27 cellular contexts compared by ENCODE assay signal in genomic region chr13:76620036-76620435, GRCh38.
"Had no signal": no experiment of that assay in that cellular context is flagged by ENCODE, and none has a peak within 500 bp of the region (broad histone marks: within the 10 kb centered on the region; RNA-seq: fewer than 3 reads in every experiment).

No MANE protein-coding gene starts in this region.

- H3K27me3 Mint-ChIP-seq: stimulated activated memory B cell treated with anti-CD40 and anti-IgM and Interleukin-4, amounts not matched to agents 10 μg/mL and 1 μg/mL and 100 μg/mL, for 72 hours had no signal

- H3K36me3 Mint-ChIP-seq: neural progenitor cell; stimulated activated memory B cell treated with anti-CD40 and anti-IgM and Interleukin-4, amounts not matched to agents 10 μg/mL and 1 μg/mL and 100 μg/mL, for 72 hours; T-cell had no signal

- ATAC-seq: activated CD8-positive, alpha-beta T cell treated with anti-CD3 and anti-CD28 coated beads, Interleukin-2, amount 10 ng/mL, durations not matched to agents 7 days and 5 days; activated naive CD4-positive, alpha-beta T cell treated with anti-CD3 and anti-CD28 coated beads, Interleukin-2, amount 50 U/mL, for 72 hours; activated T-helper 17 cell treated with anti-CD3 and anti-CD28 coated beads, Interleukin-2, amount 50 U/mL, for 72 hours; heart left ventricle; left lobe of liver; lower lobe of right lung; naive thymus-derived CD4-positive, alpha-beta T cell; stimulated activated memory B cell treated with anti-CD40 and anti-IgM and Interleukin-4, amounts not matched to agents 10 μg/mL and 1 μg/mL and 100 μg/mL, for 72 hours; T-cell had no signal

- H3K4me3 ChIP-seq: adrenal gland, ascending aorta, esophagus squamous epithelium, heart left ventricle, lower lobe of right lung, neural progenitor cell, sigmoid colon, smooth muscle cell, stomach, suprapubic skin, tibial nerve had no signal

- H3K9me3 ChIP-seq: adrenal gland, ascending aorta, esophagus squamous epithelium, lower lobe of right lung, sigmoid colon, stomach, suprapubic skin, tibial nerve had no signal

- H3K4me1 Mint-ChIP-seq: activated CD4-positive, alpha-beta T cell treated with anti-CD3 and anti-CD28 coated beads, Interleukin-2, amount 10 ng/mL, durations not matched to agents 7 days and 5 days; activated T-helper 17 cell treated with anti-CD3 and anti-CD28 coated beads, Interleukin-2, amount 50 U/mL, for 72 hours; naive thymus-derived CD4-positive, alpha-beta T cell; stimulated activated memory B cell treated with anti-CD40 and anti-IgM and Interleukin-4, amounts not matched to agents 10 μg/mL and 1 μg/mL and 100 μg/mL, for 72 hours; T-cell had no signal

- FAIRE-seq: kidney had no signal

- H3K27me3 ChIP-seq: adrenal gland, ascending aorta, esophagus squamous epithelium, neural progenitor cell, sigmoid colon, stomach, suprapubic skin, tibial nerve had no signal

- H3K4me3 Mint-ChIP-seq: activated CD4-positive, alpha-beta T cell treated with anti-CD3 and anti-CD28 coated beads, Interleukin-2, amount 10 ng/mL, durations not matched to agents 7 days and 5 days; activated CD8-positive, alpha-beta T cell treated with anti-CD3 and anti-CD28 coated beads, Interleukin-2, amount 10 ng/mL, durations not matched to agents 7 days and 5 days; activated T-helper 17 cell treated with anti-CD3 and anti-CD28 coated beads, Interleukin-2, amount 50 U/mL, for 72 hours; dendritic cell treated with granulocyte-macrophage colony-stimulating factor and Interleukin-4, amounts not matched to agents 40 ng/mL and 50 ng/mL, for 4 days; naive thymus-derived CD4-positive, alpha-beta T cell; neural progenitor cell; stimulated activated memory B cell treated with anti-CD40 and anti-IgM and Interleukin-4, amounts not matched to agents 10 μg/mL and 1 μg/mL and 100 μg/mL, for 72 hours; T-cell; T-helper 2 cell treated with Interferon-gamma antibody and Interleukin-4, amounts not matched to agents 5 μg/mL and 100 μg/mL, for 36 hours had no signal

- H3K9me3 Mint-ChIP-seq: activated T-helper 17 cell treated with anti-CD3 and anti-CD28 coated beads, Interleukin-2, amount 50 U/mL, for 72 hours; stimulated activated memory B cell treated with anti-CD40 and anti-IgM and Interleukin-4, amounts not matched to agents 10 μg/mL and 1 μg/mL and 100 μg/mL, for 72 hours; T-helper 2 cell treated with Interferon-gamma antibody and Interleukin-4, amounts not matched to agents 5 μg/mL and 100 μg/mL, for 36 hours had no signal

- H3K9ac ChIP-seq: neural progenitor cell had no signal

- H2AFZ ChIP-seq: neural progenitor cell had no signal

- H3K27ac Mint-ChIP-seq: activated CD4-positive, alpha-beta T cell treated with anti-CD3 and anti-CD28 coated beads, Interleukin-2, amount 10 ng/mL, durations not matched to agents 7 days and 5 days; activated CD8-positive, alpha-beta T cell treated with anti-CD3 and anti-CD28 coated beads, Interleukin-2, amount 10 ng/mL, durations not matched to agents 7 days and 5 days; activated naive CD4-positive, alpha-beta T cell treated with anti-CD3 and anti-CD28 coated beads, Interleukin-2, amount 50 U/mL, for 72 hours; activated T-helper 17 cell treated with anti-CD3 and anti-CD28 coated beads, Interleukin-2, amount 50 U/mL, for 72 hours; dendritic cell treated with granulocyte-macrophage colony-stimulating factor and Interleukin-4, amounts not matched to agents 40 ng/mL and 50 ng/mL, for 4 days; naive thymus-derived CD4-positive, alpha-beta T cell; neural progenitor cell; stimulated activated memory B cell treated with anti-CD40 and anti-IgM and Interleukin-4, amounts not matched to agents 10 μg/mL and 1 μg/mL and 100 μg/mL, for 72 hours; T-cell; T-helper 2 cell treated with Interferon-gamma antibody and Interleukin-4, amounts not matched to agents 5 μg/mL and 100 μg/mL, for 36 hours had no signal

- H3K27ac ChIP-seq: adrenal gland, ascending aorta, esophagus squamous epithelium, lower lobe of right lung, neural progenitor cell, sigmoid colon, stomach, suprapubic skin, tibial nerve, VCaP had no signal

- H3K4me1 ChIP-seq: adrenal gland, ascending aorta, lower lobe of right lung had no signal

- H3K36me3 ChIP-seq: adrenal gland, ascending aorta, esophagus squamous epithelium, heart left ventricle, lower lobe of right lung, neural progenitor cell, sigmoid colon, stomach, suprapubic skin, tibial nerve had no signal

- H3K4me2 ChIP-seq: neural progenitor cell, smooth muscle cell had no signal

- DNase-seq: activated CD4-positive, alpha-beta T cell treated with anti-CD3 and anti-CD28 coated beads, Interleukin-2, amount 10 ng/mL, durations not matched to agents 7 days and 5 days; activated CD4-positive, CD25-positive, alpha-beta regulatory T cell treated with anti-CD3 and anti-CD28 coated beads, Interleukin-2, amount 50 U/mL, for 72 hours; activated CD8-positive, alpha-beta T cell treated with anti-CD3 and anti-CD28 coated beads, Interleukin-2, amount 10 ng/mL, durations not matched to agents 7 days and 5 days; adrenal gland; effector CD4-positive, alpha-beta T cell; esophagus squamous epithelium; heart left ventricle; kidney; lower lobe of right lung; naive thymus-derived CD4-positive, alpha-beta T cell; posterior cingulate gyrus; sigmoid colon; stimulated activated CD4-positive, alpha-beta T cell treated with anti-CD3 and anti-CD28 coated beads, Interleukin-15, amount 100 ng/mL, for 24 hours; stomach; T-cell had no signal
